Comparison of ENCODE assay signal across 9 cellular contexts in the genomic region with DNA sequence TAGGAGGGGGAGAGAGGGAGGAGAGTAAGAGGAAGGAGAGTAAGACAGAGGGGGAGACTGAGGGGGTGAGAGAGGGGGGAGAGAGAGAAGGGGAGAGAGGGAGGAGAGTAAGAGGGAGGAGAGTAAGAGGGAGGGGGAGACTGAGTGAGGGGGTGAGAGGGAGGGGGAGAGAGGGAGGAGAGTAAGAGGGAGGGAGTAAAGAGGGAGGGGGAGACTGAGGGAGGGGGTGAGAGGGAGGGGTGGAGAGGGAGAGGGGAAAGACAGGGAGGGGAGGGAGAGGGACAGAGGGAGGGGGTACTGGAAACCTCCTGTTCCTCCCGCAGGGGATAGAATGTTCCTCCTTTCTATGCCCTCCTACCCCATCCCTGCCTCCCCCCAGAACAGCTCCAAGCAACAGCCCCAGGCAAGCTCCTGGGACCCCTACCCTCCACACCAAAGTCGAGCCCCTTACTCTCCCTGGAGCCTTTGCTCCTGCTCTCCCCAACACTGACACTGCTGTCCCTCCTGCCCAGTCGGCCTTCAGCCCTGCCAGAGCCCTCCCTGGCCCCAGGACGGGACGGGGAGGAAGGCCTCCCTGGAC. TPM values are rescaled to one million over a fixed set of nuclear protein-coding genes. Genes with fewer than 3 reads are reported as not detected.
DNase-seq lines count a peak whose midpoint lies in the region; ATAC-seq and TF ChIP-seq lines count a peak whose summit lies in the region.
"Not testable (repeated sequence)": the region's sequence is repeated elsewhere in the genome, so short reads cannot be mapped to it uniquely, and the experiment has no call there.
"Had no signal": no experiment of that assay in that cellular context is flagged by ENCODE, and none has a peak within 500 bp of the region (broad histone marks: within the 10 kb centered on the region; RNA-seq: fewer than 3 reads in every experiment).

No MANE protein-coding gene starts in this region.

- peak overlapping the region; percentile 36; the same call in 1 of the 2 replicates for H3K9ac ChIP-seq in DND-41 (ENCODE audit: low read depth, low read length)

- 0% methylated on average over 1 of the region's 5 CpGs; no CpG with 5 or more reads in 1 of the 2 donors for WGBS in gastroesophageal sphincter (ENCODE audit: low coverage in 1 of 2), 2 donors
- 20 to 21% methylated on average over 5 of the region's 5 CpGs for WGBS in lower leg skin, 2 donors
- 3 to 10% methylated on average over 2 to 5 of the region's 5 CpGs for WGBS in tibial nerve, 2 donors

- CTCF ChIA-PET in activated B cell treated with CpG ODN at 0.5 μM for 24 hours (lab: Charles Lee) = not testable (repeated sequence)

- H3K9me3 ChIP-seq in DND-41 (ENCODE audit: insufficient read depth, low read length, severe bottlenecking); gastroesophageal sphincter; tibial nerve: not testable (repeated sequence)

- H3K27me3 Mint-ChIP-seq in activated B cell treated with CpG ODN at 0.5 μM for 24 hours; central memory CD8-positive, alpha-beta T cell: not testable (repeated sequence)

- not testable (repeated sequence) for H3K27me3 ChIP-seq in DND-41 (ENCODE audit: insufficient read depth, low read length, poor library complexity); gastroesophageal sphincter; tibial nerve

- H3K27ac Mint-ChIP-seq in activated B cell treated with CpG ODN at 0.5 μM for 24 hours = not testable (repeated sequence)
- H3K27ac Mint-ChIP-seq in central memory CD8-positive, alpha-beta T cell (ENCODE audit: low read depth) = peak overlapping the region; percentile 19

- DNase-seq in DND-41 (peak; percentile 67), activated B cell treated with CpG ODN at 0.5 μM for 24 hours (peak; percentile 31), lower leg skin (ENCODE audit: low spot score in 2 of 2) (peak; percentile 16 to 86), pulmonary artery endothelial cell (ENCODE audit: low read depth, low spot score) (peak; percentile 26), tibial nerve (ENCODE audit: low spot score in 2 of 2) (peak; percentile 12 to 41)
- peak; percentile 81 for DNase-seq in Jurkat, Clone E6-1 (ENCODE audit: low read depth, low spot score)
- DNase-seq in central memory CD8-positive, alpha-beta T cell (ENCODE audit: low spot score in 2 of 2) = peak in 1 of 2 donors; percentile 12

- H3K9me3 Mint-ChIP-seq in activated B cell treated with CpG ODN at 0.5 μM for 24 hours; central memory CD8-positive, alpha-beta T cell: not testable (repeated sequence)

- not testable (repeated sequence) for H3K4me1 Mint-ChIP-seq in activated B cell treated with CpG ODN at 0.5 μM for 24 hours; central memory CD8-positive, alpha-beta T cell

- H3K27ac ChIP-seq in DND-41 (ENCODE audit: low read length) (peak overlapping the region; percentile 47), gastroesophageal sphincter (peak overlapping the region; percentile 81 to 85 (median 84)), tibial nerve (peak overlapping the region; percentile 56 to 94 (median 66))

- not testable (repeated sequence) for H3K4me3 Mint-ChIP-seq in activated B cell treated with CpG ODN at 0.5 μM for 24 hours
- H3K4me3 Mint-ChIP-seq in central memory CD8-positive, alpha-beta T cell = peak overlapping the region; percentile 23

- not testable (repeated sequence) for H4K20me1 ChIP-seq in DND-41 (ENCODE audit: insufficient read depth, low read length)

- TF ChIP-seq POLR2A in gastroesophageal sphincter (IDR thresholded peaks at IDR 0.05); lower leg skin (IDR thresholded peaks at IDR 0.05); tibial nerve (IDR thresholded peaks at IDR 0.05): not testable (repeated sequence)

- not testable (repeated sequence) for TF ChIP-seq EP300 in gastroesophageal sphincter (IDR thresholded peaks at IDR 0.05); tibial nerve (IDR thresholded peaks at IDR 0.05)

- peak; percentile 53 for ATAC-seq in DND-41 (ENCODE audit: insufficient read depth, low read depth)
- ATAC-seq in activated B cell treated with CpG ODN at 0.5 μM for 24 hours (ENCODE audit: low read depth); central memory CD8-positive, alpha-beta T cell (replicated peaks; ENCODE audit: extremely low read depth, poor library complexity, severe bottlenecking): not testable (repeated sequence)
- peak; percentile 27 for ATAC-seq in gastroesophageal sphincter

- H3K4me1 ChIP-seq in DND-41 (ENCODE audit: insufficient read depth, low read length); gastroesophageal sphincter; tibial nerve: not testable (repeated sequence)

- peak overlapping the region in 1 of 2 experiments; percentile 50; a peak in 2 of 4 replicates for H3K4me3 ChIP-seq in DND-41 (ENCODE audit: low read depth in 1 of 2, low read length in 2 of 2)
- H3K4me3 ChIP-seq in Jurkat, Clone E6-1 (ENCODE audit: low read length); lower leg skin (ENCODE audit: low read depth, poor library complexity, severe bottlenecking): not testable (repeated sequence)
- H3K4me3 ChIP-seq in gastroesophageal sphincter = peak overlapping the region; percentile 18 to 39
- H3K4me3 ChIP-seq in tibial nerve = peak overlapping the region in 1 of 4 donors; percentile 29

- not testable (repeated sequence) for TF ChIP-seq CTCF in DND-41 (IDR thresholded peaks at IDR 0.05; ENCODE audit: borderline replicate concordance, extremely low read depth, low read length, poor library complexity, severe bottlenecking); activated B cell treated with CpG ODN at 0.5 μM for 24 hours (IDR thresholded peaks at IDR 0.05); gastroesophageal sphincter (IDR thresholded peaks at IDR 0.05); lower leg skin (IDR thresholded peaks at IDR 0.05); tibial nerve (IDR thresholded peaks at IDR 0.05)

- POLR2A ChIA-PET in activated B cell treated with CpG ODN at 0.5 μM for 24 hours (lab: Charles Lee) = not testable (repeated sequence)

- H3K36me3 ChIP-seq in DND-41 (ENCODE audit: insufficient read depth, low read length); gastroesophageal sphincter; tibial nerve: not testable (repeated sequence)

- H3K79me2 ChIP-seq in DND-41 (ENCODE audit: insufficient read depth, low read length) = not testable (repeated sequence)

- H3K4me2 ChIP-seq in DND-41 (ENCODE audit: insufficient read depth, low read length) = peak overlapping the region; percentile 60

- intact Hi-C loops in activated B cell treated with CpG ODN at 0.5 μM for 24 hours (cut with micrococcal nuclease); lower leg skin (cut with DNase I; ENCODE audit: low total_unique reads): not testable (repeated sequence)

- not testable (repeated sequence) for H3K36me3 Mint-ChIP-seq in activated B cell treated with CpG ODN at 0.5 μM for 24 hours (ENCODE audit: low read depth); central memory CD8-positive, alpha-beta T cell (ENCODE audit: insufficient read depth)

- H2AFZ ChIP-seq in DND-41 (ENCODE audit: low read depth, low read length) = peak overlapping the region; percentile 51; the same call in 1 of the 2 replicates

RNA-seq across cellular contexts. Expression of gene RASA4B, which starts 4.8 kb away (rescaled TPM):
- 3.6 TPM for polyA plus RNA-seq in Jurkat, Clone E6-1 (2012; ENCODE audit: insufficient read depth, insufficient read length)
- total RNA-seq in activated B cell treated with CpG ODN at 0.5 μM for 24 hours = 11.4 and 16.1 TPM in 2 replicates
- total RNA-seq in gastroesophageal sphincter = 10 to 100 TPM in 1 of 4 donors, 1 to 10 TPM in 3; 6.1 to 34.3 (median 8.8) TPM
- 10 to 100 TPM; 21.6 to 28.3 (median 25.3) TPM for total RNA-seq in lower leg skin
- 1.5 and 2.2 TPM in 2 replicates for total RNA-seq in pulmonary artery endothelial cell
- 10 to 100 TPM; 10.5 to 56.1 (median 32.3) TPM for total RNA-seq in tibial nerve

RNA-seq across cellular contexts. Expression of gene UPK3BL2, which starts 30.8 kb away (rescaled TPM):
- polyA plus RNA-seq in Jurkat, Clone E6-1 (2012; ENCODE audit: insufficient read depth, insufficient read length) = not detected
- 36.8 and 45.3 TPM in 2 replicates for total RNA-seq in activated B cell treated with CpG ODN at 0.5 μM for 24 hours
- 1 to 10 TPM; 3.0 to 6.1 (median 4.4) TPM for total RNA-seq in gastroesophageal sphincter
- total RNA-seq in lower leg skin = 10 to 100 TPM in 1 of 4 donors, 1 to 10 TPM in 3; 2.0 to 22.0 (median 5.2) TPM
- 1.2 and 1.3 TPM in 2 replicates for total RNA-seq in pulmonary artery endothelial cell
- 10 to 100 TPM in 1 of 4 donors, 1 to 10 TPM in 3; 1.5 to 10.0 (median 6.7) TPM for total RNA-seq in tibial nerve

RNA-seq across cellular contexts. Expression of gene POLR2J, which starts 34.0 kb away (rescaled TPM):
- polyA plus RNA-seq in Jurkat, Clone E6-1 (2012; ENCODE audit: insufficient read depth, insufficient read length) = 77.2 TPM
- 45.2 and 49.5 TPM in 2 replicates for total RNA-seq in activated B cell treated with CpG ODN at 0.5 μM for 24 hours
- 10 to 100 TPM in 3 of 4 donors, 1 to 10 TPM in 1; 6.7 to 24.1 (median 19.9) TPM for total RNA-seq in gastroesophageal sphincter
- total RNA-seq in lower leg skin = 10 to 100 TPM in 3 of 4 donors, 1 to 10 TPM in 1; 9.3 to 19.2 (median 15.9) TPM
- 38.6 and 42.0 TPM in 2 replicates for total RNA-seq in pulmonary artery endothelial cell
- 10 to 100 TPM in 3 of 4 donors, 1 to 10 TPM in 1; 9.6 to 24.0 (median 18.9) TPM for total RNA-seq in tibial nerve

RNA-seq across cellular contexts. Expression of gene SPDYE2, which starts 38.3 kb away (rescaled TPM):
- polyA plus RNA-seq in Jurkat, Clone E6-1 (2012; ENCODE audit: insufficient read depth, insufficient read length) = not detected
- total RNA-seq in activated B cell treated with CpG ODN at 0.5 μM for 24 hours (0.29 TPM in 1 of 2 replicates, not detected in the other), gastroesophageal sphincter (not detected), lower leg skin (under 1 TPM in 1 of 4 donors, not detected in 3; 0.39 TPM), pulmonary artery endothelial cell (not detected in 2 replicates), tibial nerve (under 1 TPM in 1 of 4 donors, not detected in 3; 0.42 TPM)
- total RNA-seq: T-helper 1 cell treated with Interleukin-12 subunit alpha and Interleukin-12 subunit beta and Interleukin-4 antibody, amounts not matched to agents 30 ng/mL and 1 ng/mL, for 36 hours had no signal

RNA-seq across cellular contexts. Expression of gene LRWD1, which starts 47.9 kb away (rescaled TPM):
- polyA plus RNA-seq in Jurkat, Clone E6-1 (2012; ENCODE audit: insufficient read depth, insufficient read length) = 63.3 TPM
- total RNA-seq in activated B cell treated with CpG ODN at 0.5 μM for 24 hours = 20.6 and 28.8 TPM in 2 replicates
- 10 to 100 TPM in 3 of 4 donors, 1 to 10 TPM in 1; 7.5 to 24.4 (median 12.3) TPM for total RNA-seq in gastroesophageal sphincter
- 10 to 100 TPM in 3 of 4 donors, 1 to 10 TPM in 1; 9.8 to 16.1 (median 10.3) TPM for total RNA-seq in lower leg skin
- total RNA-seq in pulmonary artery endothelial cell = 27.1 and 35.7 TPM in 2 replicates
- total RNA-seq in tibial nerve = 10 to 100 TPM; 14.6 to 41.4 (median 28.2) TPM
